11 cellular contexts compared by ENCODE assay signal in genomic region chr1:19260211-19261138, GRCh38. TPM values are rescaled to one million over a fixed set of nuclear protein-coding genes. Genes with fewer than 3 reads are reported as not detected.
DNase-seq lines count a peak whose midpoint lies in the region; ATAC-seq and FAIRE-seq lines count a peak whose summit lies in the region.
"Had no signal": no experiment of that assay in that cellular context is flagged by ENCODE, and none has a peak within 500 bp of the region (broad histone marks: within the 10 kb centered on the region; RNA-seq: fewer than 3 reads in every experiment).

No MANE protein-coding gene starts in this region.

- no peak overlapping the region for H3K23ac ChIP-seq in neuronal stem cell (ENCODE audit: low read depth, low read length, poor library complexity)

- H2BK5ac ChIP-seq in neuronal stem cell (ENCODE audit: low read length) = no peak overlapping the region

- no peak overlapping the region for H3K4me3 Mint-ChIP-seq in T-helper 2 cell treated with Interferon-gamma antibody and Interleukin-4, amounts not matched to agents 5 μg/mL and 100 μg/mL, for 36 hours

- peaks cover 2% of the 10 kb centered on the region for H3K79me1 ChIP-seq in neuronal stem cell (ENCODE audit: low read depth, low read length)

- no peak overlapping the region for H3K4ac ChIP-seq in neuronal stem cell (ENCODE audit: low read length)

- peaks cover 25% of the 10 kb centered on the region for H3K36me3 Mint-ChIP-seq in T-helper 2 cell treated with Interferon-gamma antibody and Interleukin-4, amounts not matched to agents 5 μg/mL and 100 μg/mL, for 36 hours (ENCODE audit: low read depth)

- H2BK15ac ChIP-seq in neuronal stem cell (ENCODE audit: low read length) = no peak overlapping the region

- H3K9me3 Mint-ChIP-seq in T-helper 2 cell treated with Interferon-gamma antibody and Interleukin-4, amounts not matched to agents 5 μg/mL and 100 μg/mL, for 36 hours = no peaks in the 10 kb centered on the region

- H3K9me3 ChIP-seq in neuronal stem cell (replicated peaks in 1 of 2; ENCODE audit: control insufficient read depth in 2 of 2, insufficient read depth in 1 of 2, low read depth in 1 of 2, low read length in 2 of 2) = no peaks in the 10 kb centered on the region

- no peak overlapping the region for H3K27ac Mint-ChIP-seq in T-helper 2 cell treated with Interferon-gamma antibody and Interleukin-4, amounts not matched to agents 5 μg/mL and 100 μg/mL, for 36 hours

- ATAC-seq in HG03196 (IDR thresholded peaks at IDR 0.05; ENCODE audit: unreplicated experiment) = no peak

- H3K18ac ChIP-seq in neuronal stem cell (ENCODE audit: low read length) = no peak overlapping the region

- no peaks in the 10 kb centered on the region for H3K4me1 ChIP-seq in neuronal stem cell (ENCODE audit: control insufficient read depth in 2 of 2, insufficient read depth in 1 of 2, low read depth in 1 of 2, low read length in 2 of 2)

- H4K8ac ChIP-seq in neuronal stem cell (ENCODE audit: low read depth, low read length) = no peak overlapping the region

- no peak overlapping the region for H2AFZ ChIP-seq in neuronal stem cell (ENCODE audit: low read length)

- peak; percentile 97 for FAIRE-seq in islet of Langerhans (lab: Jason Lieb, UNC)
- FAIRE-seq: urothelium cell line had no signal

- H3K14ac ChIP-seq in neuronal stem cell (ENCODE audit: low read length) = no peak overlapping the region

- peaks cover 3% of the 10 kb centered on the region for H3K4me1 Mint-ChIP-seq in T-helper 2 cell treated with Interferon-gamma antibody and Interleukin-4, amounts not matched to agents 5 μg/mL and 100 μg/mL, for 36 hours (ENCODE audit: low read depth)

- H2AK5ac ChIP-seq in neuronal stem cell (ENCODE audit: low read depth, low read length) = no peak overlapping the region

- no peak overlapping the region for H2BK12ac ChIP-seq in neuronal stem cell (ENCODE audit: low read length)

- peaks cover 0 to under 1% (median 0%) of the 10 kb centered on the region in 3 experiments for H3K27me3 ChIP-seq in neuronal stem cell (ENCODE audit: control insufficient read depth in 3 of 3, insufficient read depth in 3 of 3, low read depth in 1 of 3, low read length in 3 of 3)

- H3K4me2 ChIP-seq in neuronal stem cell (ENCODE audit: insufficient read depth, low read length, poor library complexity, severe bottlenecking) = no peak overlapping the region

- H3K4me3 ChIP-seq in neuronal stem cell (ENCODE audit: low read length in 2 of 2) = no peak overlapping the region
- H3K4me3 ChIP-seq: skin epidermis had no signal

- no peak overlapping the region for H3K27ac ChIP-seq in neuronal stem cell (replicated peaks; ENCODE audit: low read length)

- no CpG with 5 or more reads among the region's 21 CpGs for whole genome bisulfite sequencing in neuronal stem cell (ENCODE audit: extremely low coverage in 2 of 2, insufficient read length in 2 of 2, insufficient replicate concordance in 1 of 2), 2 donors

- peak; percentile 96 for DNase-seq in AG08395 (ENCODE audit: low spot score)
- DNase-seq in HCEC 1CT = peak; percentile 86
- peak; percentile 52 for DNase-seq in T1000 (lab: John Stamatoyannopoulos, UW)
- no peak for DNase-seq in neuronal stem cell (ENCODE audit: low spot score)
- no peak for DNase-seq in H4 (ENCODE audit: low spot score)
- DNase-seq in T-helper 2 cell treated with Interferon-gamma antibody and Interleukin-4, amounts not matched to agents 5 μg/mL and 100 μg/mL, for 36 hours (ENCODE audit: low spot score) = no peak
- DNase-seq: NCI-H146 had no signal

- peaks cover 36 to 56% of the 10 kb centered on the region in 2 donors for H3K36me3 ChIP-seq in neuronal stem cell (replicated peaks in 1 of 2; ENCODE audit: control insufficient read depth in 2 of 2, insufficient read depth in 2 of 2, low read length in 2 of 2)

- H3K27me3 Mint-ChIP-seq in T-helper 2 cell treated with Interferon-gamma antibody and Interleukin-4, amounts not matched to agents 5 μg/mL and 100 μg/mL, for 36 hours (ENCODE audit: low read depth) = no peaks in the 10 kb centered on the region

- no peak overlapping the region for H2BK120ac ChIP-seq in neuronal stem cell (ENCODE audit: low read depth, low read length)

- H4K91ac ChIP-seq in neuronal stem cell (ENCODE audit: low read depth, low read length, poor library complexity) = no peak overlapping the region

- no peak overlapping the region for H3K9ac ChIP-seq in neuronal stem cell (ENCODE audit: low read depth, low read length, poor library complexity)

RNA-seq across cellular contexts. Expression of gene MRTO4, which starts 8.9 kb away (rescaled TPM):
- 29.5 TPM for polyA plus RNA-seq in neuronal stem cell (2013, experiment 1 of 2)
- 28.5 TPM for polyA plus RNA-seq in neuronal stem cell (2013, experiment 2 of 2)
- 35.9 and 39.8 TPM in 2 replicates for total RNA-seq in H4 (2014; rRNA removed; shearing (Covaris generic))

RNA-seq across cellular contexts. Expression of gene EMC1, which starts 9.2 kb away (rescaled TPM):
- polyA plus RNA-seq in neuronal stem cell (2013, experiment 1 of 2) = 19.9 TPM
- polyA plus RNA-seq in neuronal stem cell (2013, experiment 2 of 2) = 21.2 TPM
- total RNA-seq in H4 (2014; rRNA removed; shearing (Covaris generic)) = 70.4 and 76.5 TPM in 2 replicates

RNA-seq across cellular contexts. Expression of gene AKR7A3, which starts 28.1 kb away (rescaled TPM):
- polyA plus RNA-seq in neuronal stem cell (2013, experiment 1 of 2) = 0.71 TPM
- 0.62 TPM for polyA plus RNA-seq in neuronal stem cell (2013, experiment 2 of 2)
- 0.31 TPM in 1 of 2 replicates, not detected in the other for total RNA-seq in H4 (2014; rRNA removed; shearing (Covaris generic))

RNA-seq across cellular contexts. Expression of gene UBR4, which starts 50.4 kb away (rescaled TPM):
- 32.1 TPM for polyA plus RNA-seq in neuronal stem cell (2013, experiment 1 of 2)
- 32.4 TPM for polyA plus RNA-seq in neuronal stem cell (2013, experiment 2 of 2)
- total RNA-seq in H4 (2014; rRNA removed; shearing (Covaris generic)) = 25.9 and 39.2 TPM in 2 replicates

RNA-seq across cellular contexts. Expression of gene AKR7A2, which starts 51.5 kb away (rescaled TPM):
- 43.2 TPM for polyA plus RNA-seq in neuronal stem cell (2013, experiment 1 of 2)
- polyA plus RNA-seq in neuronal stem cell (2013, experiment 2 of 2) = 43.8 TPM
- 87.8 and 101 TPM in 2 replicates for total RNA-seq in H4 (2014; rRNA removed; shearing (Covaris generic))

Comparison
In these comparisons a context has a peak if more than half of its experiments do, and no peak if none do; other contexts are left out.
1. DNase-seq: peak in AG08395 (single experiment), HCEC 1CT (single experiment) and T1000 (single experiment); none in neuronal stem cell (single experiment), H4 (single experiment) and T-helper 2 cell treated with Interferon-gamma antibody and Interleukin-4, amounts not matched to agents 5 μg/mL and 100 μg/mL, for 36 hours (single experiment).